In the genomic region with DNA sequence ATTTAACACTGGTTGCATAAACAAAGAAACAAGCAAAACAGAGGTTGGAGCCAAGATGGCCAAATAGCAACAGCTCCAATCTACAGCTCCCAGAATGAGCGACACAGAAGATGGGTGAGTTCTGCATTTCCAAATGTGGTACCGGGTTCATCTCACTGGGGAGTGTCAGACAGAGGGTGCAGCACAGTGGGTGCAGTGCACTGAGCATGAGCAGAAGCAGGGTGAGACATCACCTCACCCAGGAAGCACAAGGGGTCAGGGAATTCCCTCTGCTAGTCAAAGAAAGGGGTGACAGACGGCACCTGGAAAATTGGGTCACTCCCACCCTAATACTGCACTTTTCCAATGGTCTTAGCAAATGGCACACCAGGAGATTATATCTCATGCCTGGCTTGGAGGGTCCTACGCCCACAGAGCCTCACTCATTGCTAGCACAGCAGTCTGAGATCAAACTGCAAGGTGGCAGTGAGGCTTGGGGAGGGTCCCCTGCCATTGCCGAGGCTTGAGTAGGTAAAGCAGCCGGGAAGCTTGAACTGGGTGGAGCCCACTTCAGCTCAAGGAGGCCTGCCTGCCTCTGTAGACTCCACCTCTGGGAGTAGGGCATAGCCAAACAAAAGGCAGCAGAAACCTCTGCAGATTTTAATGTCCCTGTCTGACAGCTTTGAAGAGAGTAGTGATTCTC, we compare ENCODE assay signal across 8 cellular contexts.
DNase-seq lines count a peak whose midpoint lies in the region; ATAC-seq, FAIRE-seq and TF ChIP-seq lines count a peak whose summit lies in the region.
"Not testable (repeated sequence)": the region's sequence is repeated elsewhere in the genome, so short reads cannot be mapped to it uniquely, and the experiment has no call there.

No MANE protein-coding gene starts in this region.

- WGBS in GM12878 (ENCODE audit: insufficient coverage, insufficient replicate concordance, low lambda C conversion rate, missing lambda C conversion rate) = 17% methylated on average over 6 of the region's 6 CpGs
- WGBS in esophagus muscularis mucosa = 52% methylated on average over 6 of the region's 6 CpGs

- not testable (repeated sequence) for DNase-seq in GM23338 (ENCODE audit: low spot score); GM12878 (ENCODE audit: low read depth, low spot score)
- DNase-seq in activated CD4-positive, alpha-beta T cell treated with anti-CD3 and anti-CD28 coated beads for 36 hours = peak; percentile 6
- DNase-seq in brain pericyte (ENCODE audit: low read depth, low spot score) (peak; percentile 0), esophagus muscularis mucosa (ENCODE audit: extremely low spot score) (peak; percentile 86), Right ventricle myocardium inferior (ENCODE audit: missing footprints) (peak; percentile 71), left ventricle myocardium superior (peak; percentile 23), posterior vena cava (ENCODE audit: low spot score) (peak; percentile 81)

- not testable (repeated sequence) for H3K27me3 ChIP-seq in GM23338 (ENCODE audit: insufficient read depth); GM12878 (replicated peaks in 1 of 2; ENCODE audit: control insufficient read depth in 2 of 2, insufficient read depth in 2 of 2, low read length in 1 of 2); esophagus muscularis mucosa

- H4K20me1 ChIP-seq in GM23338 (replicated peaks; ENCODE audit: insufficient read depth); GM12878 (ENCODE audit: control insufficient read depth, insufficient read depth): not testable (repeated sequence)

- H3K4me2 ChIP-seq in GM23338; GM12878 (ENCODE audit: control insufficient read depth, insufficient read depth): not testable (repeated sequence)

- RAD21 ChIA-PET in GM12878 (lab: Charles Lee; ENCODE audit: unreplicated experiment) = not testable (repeated sequence)

- not testable (repeated sequence) for BruUV-seq in GM12878 (replicated peaks; lab: Mats Ljungman, UMichigan)

- CTCF ChIA-PET in activated CD4-positive, alpha-beta T cell treated with anti-CD3 and anti-CD28 coated beads for 36 hours (lab: Charles Lee); GM12878 (lab: Yijun Ruan, JAX): not testable (repeated sequence)

- TF ChIP-seq EP300 in GM12878 (IDR thresholded peaks at IDR 0.05; ENCODE audit: borderline replicate concordance in 1 of 2, control insufficient read depth in 1 of 2, low read depth in 2 of 2, low read length in 2 of 2); esophagus muscularis mucosa (IDR thresholded peaks at IDR 0.05): not testable (repeated sequence)

- TF ChIP-seq RAD21 in GM12878 (IDR thresholded peaks at IDR 0.05; ENCODE audit: insufficient read depth, low read depth, low read length) = not testable (repeated sequence)

- not testable (repeated sequence) for H3K27ac Mint-ChIP-seq in GM23338; activated CD4-positive, alpha-beta T cell treated with anti-CD3 and anti-CD28 coated beads for 36 hours

- not testable (repeated sequence) for H3K9me3 ChIP-seq in GM12878 (replicated peaks; ENCODE audit: control insufficient read depth, insufficient read depth, low read length)
- peaks cover 0 to 21% (median 14%) of the 10 kb centered on the region in 4 donors for H3K9me3 ChIP-seq in esophagus muscularis mucosa

- peaks cover 20% of the 10 kb centered on the region for H3K36me3 ChIP-seq in GM23338 (ENCODE audit: insufficient read depth)
- not testable (repeated sequence) for H3K36me3 ChIP-seq in GM12878 (ENCODE audit: control insufficient read depth in 2 of 2, insufficient read depth in 2 of 2, low read length in 1 of 2); esophagus muscularis mucosa

- not testable (repeated sequence) for H3K79me2 ChIP-seq in GM23338 (replicated peaks; ENCODE audit: insufficient read depth); GM12878 (ENCODE audit: control insufficient read depth, insufficient read depth, low read length)

- H2AFZ ChIP-seq in GM23338; GM12878 (ENCODE audit: control insufficient read depth, low read depth, low read length): not testable (repeated sequence)

- H3K9me3 Mint-ChIP-seq in GM23338 = peaks cover 99% of the 10 kb centered on the region
- H3K9me3 Mint-ChIP-seq in activated CD4-positive, alpha-beta T cell treated with anti-CD3 and anti-CD28 coated beads for 36 hours (ENCODE audit: low read depth) = peaks cover 50% of the 10 kb centered on the region

- H3K4me1 ChIP-seq in GM23338 (ENCODE audit: insufficient read depth); GM12878 (ENCODE audit: control insufficient read depth, insufficient read depth, low read length); esophagus muscularis mucosa: not testable (repeated sequence)

- in situ Hi-C loops in GM12878 (cut with MboI) = not testable (repeated sequence)

- H3K4me3 ChIP-seq in GM23338 = peak overlapping the region; percentile 14; the same call in 1 of the 2 replicates
- H3K4me3 ChIP-seq in GM12878, esophagus muscularis mucosa: not testable (repeated sequence)

- H3K27me3 Mint-ChIP-seq in GM23338 (ENCODE audit: insufficient read depth, low read depth, poor library complexity); activated CD4-positive, alpha-beta T cell treated with anti-CD3 and anti-CD28 coated beads for 36 hours: not testable (repeated sequence)

- SMC1A ChIA-PET in GM12878 (lab: Charles Lee; ENCODE audit: uncharacterized antibody, unreplicated experiment) = not testable (repeated sequence)

- POLR2A ChIA-PET in activated CD4-positive, alpha-beta T cell treated with anti-CD3 and anti-CD28 coated beads for 36 hours (lab: Charles Lee); GM12878 (lab: Charles Lee): not testable (repeated sequence)

- intact Hi-C loops in activated CD4-positive, alpha-beta T cell treated with anti-CD3 and anti-CD28 coated beads for 36 hours (cut with DNase I, micrococcal nuclease); GM12878 (cut with micrococcal nuclease; ENCODE audit: unreplicated experiment); esophagus muscularis mucosa (cut with DNase I); Right ventricle myocardium inferior (cut with DNase I); left ventricle myocardium superior (cut with micrococcal nuclease); posterior vena cava (cut with DNase I): not testable (repeated sequence)

- H3K4me3 Mint-ChIP-seq in GM23338; activated CD4-positive, alpha-beta T cell treated with anti-CD3 and anti-CD28 coated beads for 36 hours: not testable (repeated sequence)

- H3K9ac ChIP-seq in GM12878 (ENCODE audit: control insufficient read depth, insufficient read depth, low read length) = not testable (repeated sequence)

- not testable (repeated sequence) for TF ChIP-seq CTCF in GM23338 (conservative IDR thresholded peaks at IDR 0.05; ENCODE audit: low read depth in 2 of 2); GM12878 (IDR thresholded peaks at IDR 0.05 in 2 of 3, conservative IDR thresholded peaks at IDR 0.05 in 1 of 3; ENCODE audit: control insufficient read depth in 2 of 3, extremely low read depth in 1 of 3, insufficient read depth in 1 of 3, low read depth in 3 of 3, low read length in 3 of 3); esophagus muscularis mucosa (IDR thresholded peaks at IDR 0.05)

- H3K9me2 ChIP-seq in GM23338 (ENCODE audit: insufficient read depth) = not testable (repeated sequence)

- not testable (repeated sequence) for H3F3A ChIP-seq in GM23338 (replicated peaks; ENCODE audit: low read depth)

- H3K4me1 Mint-ChIP-seq in GM23338; activated CD4-positive, alpha-beta T cell treated with anti-CD3 and anti-CD28 coated beads for 36 hours: not testable (repeated sequence)

- ATAC-seq in GM23338; activated CD4-positive, alpha-beta T cell treated with anti-CD3 and anti-CD28 coated beads for 36 hours; GM12878; Right ventricle myocardium inferior; left ventricle myocardium superior: not testable (repeated sequence)

- not testable (repeated sequence) for H3K27ac ChIP-seq in GM23338 (ENCODE audit: low read depth); GM12878 (ENCODE audit: control insufficient read depth, insufficient read depth); esophagus muscularis mucosa (replicated peaks in 1 of 4)

- peaks cover 69% of the 10 kb centered on the region for H3K36me3 Mint-ChIP-seq in GM23338 (ENCODE audit: low read depth)
- not testable (repeated sequence) for H3K36me3 Mint-ChIP-seq in activated CD4-positive, alpha-beta T cell treated with anti-CD3 and anti-CD28 coated beads for 36 hours (ENCODE audit: low read depth)

- not testable (repeated sequence) for TF ChIP-seq POLR2A in GM12878 (IDR thresholded peaks at IDR 0.05; ENCODE audit: low read depth, low read length); esophagus muscularis mucosa (IDR thresholded peaks at IDR 0.05; ENCODE audit: low read depth)

- not testable (repeated sequence) for FAIRE-seq in GM12878 (lab: Jason Lieb, UNC)

TF ChIP-seq in GM12878, 131 proteins besides CTCF, POLR2A, EP300 and RAD21:
- 0 out of 2 replicates have a peak, but pooled peaks have one; percentile 20 for TF ChIP-seq CBX3 (IDR thresholded peaks at IDR 0.05; ENCODE audit: borderline replicate concordance, low read depth)
